Comparison of ENCODE assay signal across 9 cellular contexts in genomic region chr22:37218771-37219411, GRCh38. TPM values are rescaled to one million over a fixed set of nuclear protein-coding genes. Genes with fewer than 3 reads are reported as not detected.
DNase-seq lines count a peak whose midpoint lies in the region; ATAC-seq and TF ChIP-seq lines count a peak whose summit lies in the region.
"Had no signal": no experiment of that assay in that cellular context is flagged by ENCODE, and none has a peak within 500 bp of the region (broad histone marks: within the 10 kb centered on the region; RNA-seq: fewer than 3 reads in every experiment).

No MANE protein-coding gene starts in this region.

- H3K4me3 Mint-ChIP-seq in effector memory CD8-positive, alpha-beta T cell, result peak overlapping the region; percentile 52 to 62
- H3K4me3 Mint-ChIP-seq: dendritic cell treated with granulocyte-macrophage colony-stimulating factor and Interleukin-4, amounts not matched to agents 40 ng/mL and 50 ng/mL, for 4 days had no signal

- no peak for TF ChIP-seq CTCF in GM13977 (IDR thresholded peaks at IDR 0.05; ENCODE audit: extremely low read depth, insufficient read depth, missing control alignments)

- DNase-seq in GM13977 (ENCODE audit: low spot score) (peak; percentile 86), iPS-NIHi7 (ENCODE audit: extremely low spot score) (no peak), A172 (ENCODE audit: low spot score) (no peak), NCI-H1694 treated with DMSO at 0.1 percent for 48 hours (lab: John Stamatoyannopoulos, UW) (no peak), midbrain (lab: John Stamatoyannopoulos, UW) (no peak)
- DNase-seq in effector memory CD8-positive, alpha-beta T cell, result peak; percentile 51 to 59 (median 56)

- in situ Hi-C loops in GM13977 (cut with MboI; ENCODE audit: low pct_unique_long_range_greater_than_20kb, low sequenced_read_pairs, unreplicated experiment), result no loop called here

- no peaks in the 10 kb centered on the region for H3K9me3 Mint-ChIP-seq in effector memory CD8-positive, alpha-beta T cell

- peaks cover 58 to 60% of the 10 kb centered on the region in 2 donors for H3K4me1 Mint-ChIP-seq in effector memory CD8-positive, alpha-beta T cell (ENCODE audit: low read depth in 2 of 2)

- peak overlapping the region; percentile 77 to 92 for H3K27ac Mint-ChIP-seq in effector memory CD8-positive, alpha-beta T cell
- H3K27ac Mint-ChIP-seq: dendritic cell treated with granulocyte-macrophage colony-stimulating factor and Interleukin-4, amounts not matched to agents 40 ng/mL and 50 ng/mL, for 4 days had no signal

- no peaks in the 10 kb centered on the region for H3K27me3 Mint-ChIP-seq in effector memory CD8-positive, alpha-beta T cell

- peak; percentile 61 for TF ChIP-seq POLR2A in Raji (IDR thresholded peaks at IDR 0.05; ENCODE audit: insufficient read depth, low read depth, low read length)

- peaks cover 25% of the 10 kb centered on the region for H3K36me3 Mint-ChIP-seq in effector memory CD8-positive, alpha-beta T cell (ENCODE audit: insufficient read depth)

- peak; percentile 80 for ATAC-seq in GM21825 (IDR thresholded peaks at IDR 0.05; ENCODE audit: unreplicated experiment)
- ATAC-seq in effector memory CD8-positive, alpha-beta T cell (replicated peaks), result peak; percentile 81

RNA-seq across cellular contexts. Expression of gene SSTR3, which starts 6.6 kb away (rescaled TPM):
- not detected in 2 replicates for total RNA-seq in A172 (2014; rRNA removed; shearing (Covaris generic))

RNA-seq across cellular contexts. Expression of gene RAC2, which starts 25.2 kb away (rescaled TPM):
- total RNA-seq in A172 (2014; rRNA removed; shearing (Covaris generic)), result 51.7 and 60.2 TPM in 2 replicates

RNA-seq across cellular contexts. Expression of gene C1QTNF6, which starts 30.8 kb away (rescaled TPM):
- 2.1 and 7.7 TPM in 2 replicates for total RNA-seq in A172 (2014; rRNA removed; shearing (Covaris generic))

Comparison
In these comparisons a context has a peak if more than half of its experiments do, and no peak if none do; other contexts are left out.
1. DNase-seq: peak in GM13977 (single experiment) and effector memory CD8-positive, alpha-beta T cell (3 of 3); none in iPS-NIHi7 (single experiment), A172 (single experiment), NCI-H1694 treated with DMSO at 0.1 percent for 48 hours (single experiment) and midbrain (single experiment).